In the genomic region with DNA sequence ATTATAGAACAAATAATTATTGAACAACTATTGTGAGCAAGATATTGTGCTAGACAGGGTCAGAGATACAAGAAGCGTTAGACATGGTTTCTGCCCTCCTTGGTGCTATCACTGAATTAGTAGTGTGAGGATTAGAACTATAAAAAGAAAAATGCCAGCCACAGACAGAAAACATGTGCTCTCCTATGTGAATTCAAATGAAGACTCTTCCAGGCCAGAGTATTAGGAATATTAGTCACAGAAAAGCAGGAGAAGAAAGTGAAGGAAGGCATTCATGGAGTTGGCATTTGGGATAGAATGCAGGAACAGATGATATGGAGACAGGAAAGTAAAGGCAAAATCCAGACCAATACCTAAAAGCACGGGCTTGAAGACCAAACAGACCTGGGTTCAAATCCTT, we compare ENCODE assay signal across 23 cellular contexts.
"Had no signal": no experiment of that assay in that cellular context is flagged by ENCODE, and none has a peak within 500 bp of the region (broad histone marks: within the 10 kb centered on the region; RNA-seq: fewer than 3 reads in every experiment).

No MANE protein-coding gene starts in this region.

- H3K4me3 ChIP-seq: body of pancreas, cardiac muscle cell, heart left ventricle, lung, right lobe of liver, testis, uterus had no signal

- H3K36me3 Mint-ChIP-seq: activated CD8-positive, alpha-beta memory T cell treated with anti-CD3 and anti-CD28 coated beads, Interleukin-2, amount 10 ng/mL, durations not matched to agents 7 days and 5 days; activated naive CD4-positive, alpha-beta T cell treated with anti-CD3 and anti-CD28 coated beads, Interleukin-2, amount 10 ng/mL, durations not matched to agents 7 days and 5 days; natural killer cell; stimulated activated naive B cell treated with anti-CD40 and anti-IgM and Interleukin-4, amounts not matched to agents 10 μg/mL and 1 μg/mL and 100 μg/mL, for 72 hours had no signal

- H3K27me3 ChIP-seq: body of pancreas, cardiac muscle cell, heart left ventricle, neutrophil, right lobe of liver, testis, uterus had no signal

- ATAC-seq: activated CD8-positive, alpha-beta memory T cell treated with anti-CD3 and anti-CD28 coated beads, Interleukin-2, amount 10 ng/mL, durations not matched to agents 7 days and 5 days; activated CD8-positive, alpha-beta T cell treated with anti-CD3 and anti-CD28 coated beads for 36 hours; activated naive CD8-positive, alpha-beta T cell treated with anti-CD3 and anti-CD28 coated beads, Interleukin-2, amount 50 U/mL, for 24 hours; body of pancreas; heart left ventricle; left lobe of liver; natural killer cell; right lobe of liver; stimulated activated naive B cell treated with anti-CD40 and anti-IgM and Interleukin-4, amounts not matched to agents 10 μg/mL and 1 μg/mL and 100 μg/mL, for 72 hours had no signal

- H3K9me3 Mint-ChIP-seq: activated CD4-positive, alpha-beta T cell treated with anti-CD3 and anti-CD28 coated beads, Interleukin-2, amount 10 ng/mL, durations not matched to agents 7 days and 5 days had no signal

- H3K4me1 ChIP-seq: body of pancreas, heart left ventricle, right lobe of liver, testis, uterus had no signal

- H3K4me3 Mint-ChIP-seq: activated CD4-positive, alpha-beta T cell treated with anti-CD3 and anti-CD28 coated beads, Interleukin-2, amount 10 ng/mL, durations not matched to agents 7 days and 5 days; activated CD8-positive, alpha-beta memory T cell treated with anti-CD3 and anti-CD28 coated beads, Interleukin-2, amount 10 ng/mL, durations not matched to agents 7 days and 5 days; activated CD8-positive, alpha-beta T cell treated with anti-CD3 and anti-CD28 coated beads for 36 hours; activated naive CD4-positive, alpha-beta T cell treated with anti-CD3 and anti-CD28 coated beads, Interleukin-2, amount 10 ng/mL, durations not matched to agents 7 days and 5 days; activated naive CD8-positive, alpha-beta T cell treated with anti-CD3 and anti-CD28 coated beads, Interleukin-2, amount 50 U/mL, for 24 hours; natural killer cell; stimulated activated naive B cell treated with anti-CD40 and anti-IgM and Interleukin-4, amounts not matched to agents 10 μg/mL and 1 μg/mL and 100 μg/mL, for 72 hours had no signal

- DNase-seq: activated CD4-positive, alpha-beta T cell treated with anti-CD3 and anti-CD28 coated beads, Interleukin-2, amount 10 ng/mL, durations not matched to agents 7 days and 5 days; activated CD4-positive, CD25-positive, alpha-beta regulatory T cell treated with anti-CD3 and anti-CD28 coated beads, Interleukin-2, amount 50 U/mL, for 72 hours; activated CD8-positive, alpha-beta memory T cell treated with anti-CD3 and anti-CD28 coated beads, Interleukin-2, amount 10 ng/mL, durations not matched to agents 7 days and 5 days; activated CD8-positive, alpha-beta T cell treated with anti-CD3 and anti-CD28 coated beads for 36 hours; activated effector memory CD4-positive, alpha-beta T cell treated with anti-CD3 and anti-CD28 coated beads, Interleukin-2, amount 50 U/mL, for 16 hours; activated naive CD4-positive, alpha-beta T cell treated with anti-CD3 and anti-CD28 coated beads, Interleukin-2, amount 10 ng/mL, durations not matched to agents 7 days and 5 days; activated naive CD8-positive, alpha-beta T cell treated with anti-CD3 and anti-CD28 coated beads, Interleukin-2, amount 50 U/mL, for 24 hours; activated T-cell treated with anti-CD3 and anti-CD28 coated beads for 4 hours; body of pancreas; heart left ventricle; islet precursor cell; natural killer cell; right lobe of liver; stimulated activated CD4-positive, alpha-beta T cell treated with anti-CD3 and anti-CD28 coated beads, Interleukin-2, amount 100 ng/mL, for 48 hours; stimulated activated CD8-positive, alpha-beta memory T cell treated with anti-CD3 and anti-CD28 coated beads, Interleukin-4, amount 100 ng/mL, for 48 hours; stimulated activated naive B cell treated with anti-CD40 and anti-IgM and Interleukin-4, amounts not matched to agents 10 μg/mL and 1 μg/mL and 100 μg/mL, for 72 hours; testis; uterus had no signal

- H3K27ac Mint-ChIP-seq: activated CD4-positive, alpha-beta T cell treated with anti-CD3 and anti-CD28 coated beads, Interleukin-2, amount 10 ng/mL, durations not matched to agents 7 days and 5 days; activated CD8-positive, alpha-beta memory T cell treated with anti-CD3 and anti-CD28 coated beads, Interleukin-2, amount 10 ng/mL, durations not matched to agents 7 days and 5 days; activated CD8-positive, alpha-beta T cell treated with anti-CD3 and anti-CD28 coated beads for 36 hours; activated naive CD4-positive, alpha-beta T cell treated with anti-CD3 and anti-CD28 coated beads, Interleukin-2, amount 10 ng/mL, durations not matched to agents 7 days and 5 days; activated naive CD8-positive, alpha-beta T cell treated with anti-CD3 and anti-CD28 coated beads, Interleukin-2, amount 50 U/mL, for 24 hours; natural killer cell; stimulated activated naive B cell treated with anti-CD40 and anti-IgM and Interleukin-4, amounts not matched to agents 10 μg/mL and 1 μg/mL and 100 μg/mL, for 72 hours had no signal

- H3K36me3 ChIP-seq: cardiac muscle cell, heart left ventricle, neutrophil, right lobe of liver, uterus had no signal

- H3K27ac ChIP-seq: body of pancreas, cardiac muscle cell, heart left ventricle, neutrophil, right lobe of liver, testis, uterus, VCaP had no signal

- H3K27me3 Mint-ChIP-seq: activated CD4-positive, alpha-beta T cell treated with anti-CD3 and anti-CD28 coated beads, Interleukin-2, amount 10 ng/mL, durations not matched to agents 7 days and 5 days; activated CD8-positive, alpha-beta memory T cell treated with anti-CD3 and anti-CD28 coated beads, Interleukin-2, amount 10 ng/mL, durations not matched to agents 7 days and 5 days; activated naive CD4-positive, alpha-beta T cell treated with anti-CD3 and anti-CD28 coated beads, Interleukin-2, amount 10 ng/mL, durations not matched to agents 7 days and 5 days; activated naive CD8-positive, alpha-beta T cell treated with anti-CD3 and anti-CD28 coated beads, Interleukin-2, amount 50 U/mL, for 24 hours; stimulated activated naive B cell treated with anti-CD40 and anti-IgM and Interleukin-4, amounts not matched to agents 10 μg/mL and 1 μg/mL and 100 μg/mL, for 72 hours had no signal

- H3K9me3 ChIP-seq: body of pancreas, heart left ventricle, neutrophil, right lobe of liver, testis, uterus had no signal

- H3K4me1 Mint-ChIP-seq: activated CD4-positive, alpha-beta T cell treated with anti-CD3 and anti-CD28 coated beads, Interleukin-2, amount 10 ng/mL, durations not matched to agents 7 days and 5 days; activated CD8-positive, alpha-beta memory T cell treated with anti-CD3 and anti-CD28 coated beads, Interleukin-2, amount 10 ng/mL, durations not matched to agents 7 days and 5 days; activated naive CD4-positive, alpha-beta T cell treated with anti-CD3 and anti-CD28 coated beads, Interleukin-2, amount 10 ng/mL, durations not matched to agents 7 days and 5 days; activated naive CD8-positive, alpha-beta T cell treated with anti-CD3 and anti-CD28 coated beads, Interleukin-2, amount 50 U/mL, for 24 hours; natural killer cell; stimulated activated naive B cell treated with anti-CD40 and anti-IgM and Interleukin-4, amounts not matched to agents 10 μg/mL and 1 μg/mL and 100 μg/mL, for 72 hours had no signal
